Comparison of ENCODE assay signal across 7 cellular contexts in the genomic region with DNA sequence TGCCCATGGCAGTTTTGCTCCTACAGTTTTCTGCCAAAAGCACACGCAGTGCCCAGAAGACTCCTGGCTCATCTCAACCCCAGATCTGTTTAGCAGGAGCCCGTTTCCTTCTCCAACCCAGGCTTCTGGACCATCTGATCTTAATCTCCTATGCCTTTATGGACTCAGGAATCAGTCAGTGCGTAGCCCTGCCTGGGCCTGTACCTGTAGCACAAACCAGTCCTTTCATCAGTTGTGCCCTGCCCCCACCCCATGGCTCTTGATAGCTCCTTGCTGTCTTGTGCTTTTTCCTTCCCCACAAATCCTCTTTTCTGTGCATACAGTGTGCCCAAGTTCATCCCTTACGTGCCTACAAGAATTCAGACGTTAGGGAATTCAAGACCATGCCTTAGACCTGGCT. TPM values are rescaled to one million over a fixed set of nuclear protein-coding genes. Genes with fewer than 3 reads are reported as not detected.
DNase-seq lines count a peak whose midpoint lies in the region; TF ChIP-seq lines count a peak whose summit lies in the region.

No MANE protein-coding gene starts in this region.

- peak overlapping the region; percentile 90 for H3K4me3 ChIP-seq in H7 (ENCODE audit: insufficient read depth, low read depth, low read length)
- H3K4me3 ChIP-seq in foreskin fibroblast (ENCODE audit: low read depth in 1 of 2, low read length in 2 of 2) = peak overlapping the region; percentile 64 to 94
- H3K4me3 ChIP-seq in skeletal muscle satellite cell (ENCODE audit: low read length) = peak overlapping the region; percentile 99

- H3K4me1 ChIP-seq in skeletal muscle satellite cell (ENCODE audit: control insufficient read depth, insufficient read depth, low read length) = peaks cover 6% of the 10 kb centered on the region

- H3K4me2 ChIP-seq in skeletal muscle satellite cell (ENCODE audit: low read length) = peak overlapping the region; percentile 88

- peak overlapping the region; percentile 91 for H3K27ac ChIP-seq in VCaP

- DNase-seq in H7 (no peak), foreskin fibroblast (no peak), HCEC 1CT (no peak), NCI-H1930 (lab: John Stamatoyannopoulos, UW) (no peak), NCI-H345 treated with DMSO at 0.1 percent for 48 hours (lab: John Stamatoyannopoulos, UW; ENCODE audit: unreplicated experiment) (no peak)

- peaks cover 10% of the 10 kb centered on the region for H3K36me3 ChIP-seq in H7 (replicated peaks; ENCODE audit: control insufficient read depth, insufficient read depth, low read length)
- H3K36me3 ChIP-seq in skeletal muscle satellite cell (ENCODE audit: insufficient read depth, low read length) = peaks cover 14% of the 10 kb centered on the region

- no peak for TF ChIP-seq CTCF in VCaP (conservative IDR thresholded peaks at IDR 0.05)
- no peak for TF ChIP-seq CTCF in foreskin fibroblast (IDR thresholded peaks at IDR 0.05; ENCODE audit: low read depth, low read length)

- H3K9me3 ChIP-seq in skeletal muscle satellite cell (replicated peaks; ENCODE audit: low read length) = peaks cover 16% of the 10 kb centered on the region

- peak overlapping the region; percentile 92 for H3K9ac ChIP-seq in skeletal muscle satellite cell (ENCODE audit: low read depth, low read length)

- no peaks in the 10 kb centered on the region for H3K27me3 ChIP-seq in H7 (ENCODE audit: control insufficient read depth, insufficient read depth, low read length)
- no peaks in the 10 kb centered on the region for H3K27me3 ChIP-seq in skeletal muscle satellite cell (ENCODE audit: control insufficient read depth, insufficient read depth, low read length)

RNA-seq across cellular contexts. Expression of a gene that starts 1.5 kb away (rescaled TPM):
- total RNA-seq in H7 (2014; rRNA removed; shearing (Covaris generic)) = 12.3 and 13.8 TPM in 2 replicates
- total RNA-seq in skeletal muscle satellite cell (2012; rRNA removed) = 3.5 and 7.4 TPM in 2 replicates
